9 cellular contexts compared by ENCODE assay signal in genomic region chr14:24665440-24665991, GRCh38.
A peak's percentile ranks its signal among the peaks of the same experiment; 100 is the strongest.
DNase-seq lines count a peak whose midpoint lies in the region; ATAC-seq lines count a peak whose summit lies in the region.
"Had no signal": no experiment of that assay in that cellular context is flagged by ENCODE, and none has a peak within 500 bp of the region (broad histone marks: within the 10 kb centered on the region; RNA-seq: fewer than 3 reads in every experiment).

No MANE protein-coding gene starts in this region.

- ATAC-seq in GM18498 (IDR thresholded peaks at IDR 0.05; ENCODE audit: unreplicated experiment) (peak; percentile 96), GM21423 (IDR thresholded peaks at IDR 0.05; ENCODE audit: unreplicated experiment) (peak; percentile 92), HG03565 (IDR thresholded peaks at IDR 0.05; ENCODE audit: unreplicated experiment) (peak; percentile 90)
- peak; percentile 79 for ATAC-seq in central memory CD8-positive, alpha-beta T cell (replicated peaks; ENCODE audit: extremely low read depth, poor library complexity, severe bottlenecking)

- peaks cover 2% of the 10 kb centered on the region for H3K36me3 Mint-ChIP-seq in central memory CD8-positive, alpha-beta T cell (ENCODE audit: insufficient read depth)

- H3K4me1 Mint-ChIP-seq in central memory CD8-positive, alpha-beta T cell, result peaks cover 68% of the 10 kb centered on the region

- no peaks in the 10 kb centered on the region for H3K9me3 Mint-ChIP-seq in central memory CD8-positive, alpha-beta T cell

- peak overlapping the region; percentile 68 for H3K4me3 Mint-ChIP-seq in central memory CD8-positive, alpha-beta T cell

- H3K27ac Mint-ChIP-seq in central memory CD8-positive, alpha-beta T cell (ENCODE audit: low read depth), result peak overlapping the region; percentile 23

- no peaks in the 10 kb centered on the region for H3K27me3 Mint-ChIP-seq in central memory CD8-positive, alpha-beta T cell

- DNase-seq in central memory CD8-positive, alpha-beta T cell (ENCODE audit: low spot score in 2 of 2), result peak in 1 of 2 donors; percentile 27
- DNase-seq in 8988T (no peak), NCI-H1694 treated with DMSO at 0.1 percent for 48 hours (lab: John Stamatoyannopoulos, UW) (no peak), DMS79 treated with DMSO at 0.1 percent for 48 hours (lab: John Stamatoyannopoulos, UW) (no peak), NCI-H774 (lab: John Stamatoyannopoulos, UW) (no peak)
- DNase-seq: GM23248 had no signal
